Comparison of ENCODE assay signal across 11 cellular contexts in the genomic region with DNA sequence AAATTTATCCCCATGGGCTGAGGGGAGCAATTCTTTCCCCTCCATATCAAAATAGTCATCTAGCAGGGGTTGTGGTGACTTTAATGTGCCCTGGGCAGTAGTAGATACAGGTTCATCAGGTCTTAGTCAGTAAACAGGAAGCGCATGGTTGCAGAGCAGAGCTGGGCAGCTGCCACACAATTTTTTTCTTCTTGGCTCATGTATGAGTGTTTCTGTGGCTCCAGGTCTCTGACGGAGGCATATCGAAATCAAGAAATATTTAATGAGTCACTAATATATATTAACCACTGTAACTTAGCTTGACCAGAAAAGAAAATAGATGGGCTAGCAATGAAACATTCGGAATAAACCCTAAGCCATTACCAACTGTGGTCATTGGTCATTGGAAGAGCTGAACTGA.
DNase-seq lines count a peak whose midpoint lies in the region; ATAC-seq, FAIRE-seq and TF ChIP-seq lines count a peak whose summit lies in the region.
"Had no signal": no experiment of that assay in that cellular context is flagged by ENCODE, and none has a peak within 500 bp of the region (broad histone marks: within the 10 kb centered on the region; RNA-seq: fewer than 3 reads in every experiment).

No MANE protein-coding gene starts in this region.

- CTCF ChIA-PET in PC-9 (lab: Charles Lee) = no interaction called here

- POLR2A ChIA-PET in PC-9 (lab: Charles Lee; ENCODE audit: unreplicated experiment) = interaction anchor here (0.7 kb wide), 1 partner anchor 68 kb away, joined by 19 read pairs; a partner anchor contains a TSS

- H3K27ac ChIP-seq in C4-2B (peak overlapping the region; percentile 77), PC-9 (peak overlapping the region; percentile 78), epithelial cell of prostate (peak overlapping the region; percentile 42)
- H3K27ac ChIP-seq: uterus had no signal

- H3K27me3 ChIP-seq in PC-9 (ENCODE audit: insufficient read depth, low read depth) = no peaks in the 10 kb centered on the region
- H3K27me3 ChIP-seq: uterus had no signal

- peak; percentile 43 for ATAC-seq in omental fat pad (ENCODE audit: low FRiP score)
- no peak for ATAC-seq in HG02759 (IDR thresholded peaks at IDR 0.05; ENCODE audit: unreplicated experiment)
- ATAC-seq in left cardiac atrium = no peak
- ATAC-seq: CD8-positive, alpha-beta T cell had no signal

- H3K4me2 ChIP-seq in PC-9 = peak overlapping the region; percentile 59

- no peak overlapping the region for H2AFZ ChIP-seq in PC-9

- no peaks in the 10 kb centered on the region for H3K79me2 ChIP-seq in PC-9 (ENCODE audit: low read depth)

- no peak for FAIRE-seq in HTR-8/SVneo (lab: Jason Lieb, UNC)
- FAIRE-seq: small intestine had no signal

- no peaks in the 10 kb centered on the region for H3K9me2 ChIP-seq in PC-9 (ENCODE audit: insufficient read depth)

- no peaks in the 10 kb centered on the region for H3K9me3 ChIP-seq in PC-9 (ENCODE audit: insufficient read depth, low read depth)
- H3K9me3 ChIP-seq: uterus had no signal

- intact Hi-C loops in PC-9 (cut with micrococcal nuclease; ENCODE audit: unreplicated experiment) (loop anchor here (2.0 kb wide), 1 partner anchor 16 kb away; no protein-coding TSS in a partner anchor), left cardiac atrium (cut with DNase I) (no loop called here)

- DNase-seq in PC-9 (peak; percentile 62 to 97), epithelial cell of prostate (ENCODE audit: low read depth, low spot score) (peak; percentile 93), omental fat pad (ENCODE audit: low spot score) (no peak), HTR-8/SVneo (ENCODE audit: insufficient read length, low spot score) (no peak), left cardiac atrium (no peak), NCI-H2107 (lab: John Stamatoyannopoulos, UW) (no peak)
- DNase-seq: CD8-positive, alpha-beta T cell; small intestine; uterus had no signal

- peaks cover 74% of the 10 kb centered on the region for H3K4me1 ChIP-seq in PC-9 (replicated peaks; ENCODE audit: insufficient read depth)
- H3K4me1 ChIP-seq: uterus had no signal

- H3K4me3 ChIP-seq in PC-9 = no peak overlapping the region
- H3K4me3 ChIP-seq: uterus had no signal

- no peaks in the 10 kb centered on the region for H4K20me1 ChIP-seq in PC-9 (ENCODE audit: insufficient read depth)

- H3F3A ChIP-seq in PC-9 (ENCODE audit: insufficient read depth, low read depth) = peaks cover 34% of the 10 kb centered on the region

- TF ChIP-seq CTCF in C4-2B (conservative IDR thresholded peaks at IDR 0.05) (no peak), PC-9 (conservative IDR thresholded peaks at IDR 0.05) (no peak), omental fat pad (IDR thresholded peaks at IDR 0.05) (no peak)

- no peaks in the 10 kb centered on the region for H3K36me3 ChIP-seq in PC-9 (ENCODE audit: low read depth)
- H3K36me3 ChIP-seq: uterus had no signal

- BruUV-seq in PC-9 (replicated peaks; lab: Mats Ljungman, UMichigan) = no TSS peak

Comparison
In these comparisons a context has a peak if more than half of its experiments do, and no peak if none do; other contexts are left out.
1. DNase-seq: peak in PC-9 (2 of 2) and epithelial cell of prostate (single experiment); none in omental fat pad (single experiment), HTR-8/SVneo (single experiment), left cardiac atrium (single experiment) and NCI-H2107 (single experiment).
2. Peak in every context shown above with its lines, with median percentiles within 50 percentile points of each other: H3K27ac ChIP-seq.